Comparison of ENCODE assay signal across 11 cellular contexts in the genomic region with DNA sequence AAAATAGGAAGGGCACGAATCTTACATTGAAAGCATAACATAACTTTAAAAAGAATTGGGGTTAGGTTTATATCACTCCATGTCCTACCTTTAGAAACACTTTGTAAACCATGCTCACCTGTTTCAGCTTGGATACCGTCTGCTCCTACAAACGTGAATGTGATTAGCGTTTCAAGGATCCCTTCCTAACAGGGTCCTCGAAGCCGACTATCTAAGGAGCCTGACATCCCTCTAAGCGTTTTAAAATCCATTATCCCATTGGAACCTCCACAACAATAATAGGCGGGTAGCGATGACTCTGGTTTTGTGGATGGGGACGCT. TPM values are rescaled to one million over a fixed set of nuclear protein-coding genes. Genes with fewer than 3 reads are reported as not detected.
DNase-seq lines count a peak whose midpoint lies in the region; FAIRE-seq and TF ChIP-seq lines count a peak whose summit lies in the region.
"Had no signal": no experiment of that assay in that cellular context is flagged by ENCODE, and none has a peak within 500 bp of the region (broad histone marks: within the 10 kb centered on the region; RNA-seq: fewer than 3 reads in every experiment).

No MANE protein-coding gene starts in this region.

- 25 to 26% methylated on average over 10 of the region's 10 CpGs for WGBS in tibial nerve, 2 donors

- H3K4me1 ChIP-seq in duodenal mucosa (ENCODE audit: control insufficient read depth in 1 of 2, insufficient read depth in 2 of 2, low read length in 2 of 2) (no peaks in the 10 kb centered on the region), mucosa of rectum (ENCODE audit: control insufficient read depth in 2 of 2, insufficient read depth in 2 of 2, low read length in 2 of 2) (no peaks in the 10 kb centered on the region), tibial nerve (peaks cover 0 to 21% (median 0%) of the 10 kb centered on the region in 4 donors)

- no peak for TF ChIP-seq CTCF in tibial nerve (IDR thresholded peaks at IDR 0.05)

- TF ChIP-seq EP300 in tibial nerve (IDR thresholded peaks at IDR 0.05), result no peak

- in situ Hi-C loops in ACHN (cut with HindIII; ENCODE audit: low pct_ligation_motif_present, low pct_unique_long_range_greater_than_20kb, low sequenced_read_pairs), result no loop called here

- FAIRE-seq in RCC 7860 (lab: Jason Lieb, UNC), result no peak

- no peak for TF ChIP-seq POLR2A in tibial nerve (IDR thresholded peaks at IDR 0.05)

- no peaks in the 10 kb centered on the region for H3K9me3 ChIP-seq in duodenal mucosa (ENCODE audit: control insufficient read depth in 1 of 2, low read length in 2 of 2)
- no peaks in the 10 kb centered on the region for H3K9me3 ChIP-seq in mucosa of rectum (ENCODE audit: control insufficient read depth in 2 of 2, low read length in 2 of 2)
- peaks cover 0 to 3% (median 0%) of the 10 kb centered on the region in 4 donors for H3K9me3 ChIP-seq in tibial nerve

- H3K9ac ChIP-seq in duodenal mucosa (ENCODE audit: low read depth in 1 of 2, low read length in 2 of 2), result no peak overlapping the region
- H3K9ac ChIP-seq in mucosa of rectum (ENCODE audit: low read depth in 1 of 2, low read length in 2 of 2), result peak overlapping the region in 1 of 2 donors; percentile 57

- DNase-seq in NCI-H748 (lab: John Stamatoyannopoulos, UW; ENCODE audit: unreplicated experiment), result peak; percentile 32
- DNase-seq in NCI-H748 treated with DMSO at 0.1 percent for 48 hours (lab: John Stamatoyannopoulos, UW), result no peak
- no peak for DNase-seq in tibial nerve (ENCODE audit: low spot score in 2 of 2)
- no peak for DNase-seq in ureter (ENCODE audit: low spot score)
- no peak for DNase-seq in ACHN
- no peak for DNase-seq in RCC 7860 (ENCODE audit: low spot score)
- DNase-seq: activated effector memory CD4-positive, alpha-beta T cell treated with Interleukin-2 at 50 U/mL for 16 hours; AML-193; NCI-H2029 treated with DMSO at 0.1 percent for 48 hours had no signal

- peak overlapping the region; percentile 56 to 64 for H3K4me3 ChIP-seq in duodenal mucosa (ENCODE audit: low read depth in 1 of 2, low read length in 2 of 2)
- H3K4me3 ChIP-seq in mucosa of rectum (ENCODE audit: low read length in 2 of 2), result peak overlapping the region; percentile 42 to 62
- H3K4me3 ChIP-seq in tibial nerve, result peak overlapping the region; percentile 27 to 64 (median 46)

- H3K27me3 ChIP-seq in duodenal mucosa (ENCODE audit: control insufficient read depth in 1 of 2, insufficient read depth in 2 of 2, low read length in 2 of 2), result peaks cover 26 to 39% of the 10 kb centered on the region in 2 donors
- peaks cover 17 to 20% of the 10 kb centered on the region in 2 donors for H3K27me3 ChIP-seq in mucosa of rectum (ENCODE audit: control insufficient read depth in 2 of 2, insufficient read depth in 2 of 2, low read length in 2 of 2)
- H3K27me3 ChIP-seq in tibial nerve, result peaks cover 0 to 11% of the 10 kb centered on the region in 2 donors

- H3K27ac ChIP-seq in duodenal mucosa (ENCODE audit: low read depth, low read length), result no peak overlapping the region
- H3K27ac ChIP-seq in mucosa of rectum (ENCODE audit: low read depth in 2 of 2, low read length in 2 of 2), result peak overlapping the region; percentile 19 to 48
- H3K27ac ChIP-seq in tibial nerve, result peak overlapping the region; percentile 57 to 90 (median 74)

- no peaks in the 10 kb centered on the region for H3K36me3 ChIP-seq in duodenal mucosa (ENCODE audit: control insufficient read depth in 1 of 2, insufficient read depth in 2 of 2, low read length in 2 of 2)
- H3K36me3 ChIP-seq in mucosa of rectum (ENCODE audit: control insufficient read depth in 2 of 2, insufficient read depth in 2 of 2, low read length in 2 of 2), result no peaks in the 10 kb centered on the region
- H3K36me3 ChIP-seq in tibial nerve, result no peaks in the 10 kb centered on the region

RNA-seq across cellular contexts. Expression of a gene that starts 1.0 kb away (rescaled TPM):
- total RNA-seq in tibial nerve (10 to 100 TPM; 53.8 to 97.8 (median 78.8) TPM), ureter (19.7 TPM)
